Comparison of ENCODE assay signal across 17 cellular contexts in the genomic region with DNA sequence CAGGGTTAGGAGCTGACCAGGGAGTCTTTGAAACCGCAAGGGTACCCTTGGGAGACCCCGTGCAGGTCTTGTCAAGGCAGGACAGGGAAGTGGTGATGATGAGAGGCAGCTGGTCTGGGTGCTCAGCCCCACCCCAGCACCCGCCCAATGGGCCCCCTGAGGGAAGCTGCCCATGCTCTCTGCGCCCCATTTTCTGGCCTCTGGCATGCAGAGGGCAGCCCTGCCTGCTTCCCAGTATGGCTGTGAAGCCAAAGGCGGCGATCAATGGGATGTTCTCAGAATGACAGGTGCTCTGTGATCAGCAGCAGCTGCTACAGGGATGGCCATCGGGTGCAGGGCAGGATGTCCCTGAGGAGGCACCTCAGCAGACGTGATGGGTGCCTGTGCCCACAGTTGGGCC. TPM values are rescaled to one million over a fixed set of nuclear protein-coding genes. Genes with fewer than 3 reads are reported as not detected.
DNase-seq lines count a peak whose midpoint lies in the region; ATAC-seq and TF ChIP-seq lines count a peak whose summit lies in the region.
"Had no signal": no experiment of that assay in that cellular context is flagged by ENCODE, and none has a peak within 500 bp of the region (broad histone marks: within the 10 kb centered on the region; RNA-seq: fewer than 3 reads in every experiment).

No MANE protein-coding gene starts in this region.

- peaks cover 4% of the 10 kb centered on the region for H3K79me2 ChIP-seq in trophoblast cell (ENCODE audit: control insufficient read depth, insufficient read depth, low read length, poor library complexity)

- H3K4ac ChIP-seq in trophoblast cell (ENCODE audit: low read depth, low read length): no peak overlapping the region

- no peak for TF ChIP-seq CTCF in heart right ventricle (IDR thresholded peaks at IDR 0.05)
- TF ChIP-seq CTCF in right atrium auricular region (IDR thresholded peaks at IDR 0.05): no peak
- TF ChIP-seq CTCF in BE2C (IDR thresholded peaks at IDR 0.05; ENCODE audit: low read depth, low read length): no peak

- peak overlapping the region; percentile 13 for H4K91ac ChIP-seq in trophoblast cell (ENCODE audit: low read depth, low read length)

- no peak for ATAC-seq in heart right ventricle
- ATAC-seq: GM23338 had no signal

- H3K14ac ChIP-seq in trophoblast cell (ENCODE audit: low read length): no peak overlapping the region

- H3K27ac ChIP-seq in heart right ventricle (peak overlapping the region in 9 of 10 donors; percentile 26 to 83 (median 77)), right atrium auricular region (no peak overlapping the region), trophoblast cell (ENCODE audit: low read depth, low read length) (no peak overlapping the region)
- H3K27ac ChIP-seq: 22Rv1, HL-60 had no signal

- H3K36me3 ChIP-seq in heart right ventricle (no peaks in the 10 kb centered on the region), right atrium auricular region (no peaks in the 10 kb centered on the region), trophoblast cell (ENCODE audit: control insufficient read depth in 1 of 2, insufficient read depth in 2 of 2, low read length in 2 of 2) (no peaks in the 10 kb centered on the region), BE2C (no peaks in the 10 kb centered on the region)

- 89 to 91% methylated on average over 8 of the region's 8 CpGs for WGBS in heart right ventricle, 2 donors
- no CpG with 5 or more reads among the region's 8 CpGs for WGBS in trophoblast cell (ENCODE audit: extremely low coverage, insufficient coverage, insufficient read length)

- H3K9me3 ChIP-seq in heart right ventricle: peaks cover 0 to 15% (median 4%) of the 10 kb centered on the region in 11 donors
- peaks cover 0 to 6% of the 10 kb centered on the region in 2 donors for H3K9me3 ChIP-seq in right atrium auricular region
- H3K9me3 ChIP-seq in trophoblast cell (ENCODE audit: insufficient read depth, low read depth, low read length): peaks cover 7% of the 10 kb centered on the region
- no peaks in the 10 kb centered on the region for H3K9me3 ChIP-seq in BE2C

- H3K4me1 Mint-ChIP-seq in activated naive CD4-positive, alpha-beta T cell treated with anti-CD3 and anti-CD28 coated beads, Interleukin-2, amount 10 ng/mL, durations not matched to agents 7 days and 5 days: no peaks in the 10 kb centered on the region

- H3K4me3 Mint-ChIP-seq in activated naive CD4-positive, alpha-beta T cell treated with anti-CD3 and anti-CD28 coated beads, Interleukin-2, amount 10 ng/mL, durations not matched to agents 7 days and 5 days: no peak overlapping the region
- H3K4me3 Mint-ChIP-seq: CD4-positive, alpha-beta T cell; GM23338 had no signal

- no peak overlapping the region for H3K4me2 ChIP-seq in trophoblast cell (ENCODE audit: low read length)
- H3K4me2 ChIP-seq: GM23338 had no signal

- H3K9me3 Mint-ChIP-seq in activated naive CD4-positive, alpha-beta T cell treated with anti-CD3 and anti-CD28 coated beads, Interleukin-2, amount 10 ng/mL, durations not matched to agents 7 days and 5 days: peaks cover 22% of the 10 kb centered on the region

- H2AK5ac ChIP-seq in trophoblast cell (ENCODE audit: low read length): no peak overlapping the region

- H3K36me3 Mint-ChIP-seq in activated naive CD4-positive, alpha-beta T cell treated with anti-CD3 and anti-CD28 coated beads, Interleukin-2, amount 10 ng/mL, durations not matched to agents 7 days and 5 days: peaks cover 10% of the 10 kb centered on the region

- H2BK5ac ChIP-seq in trophoblast cell (ENCODE audit: low read depth, low read length, poor library complexity): no peak overlapping the region

- no peak overlapping the region for H2BK120ac ChIP-seq in trophoblast cell (ENCODE audit: insufficient read depth, low read length, poor library complexity)

- CTCF ChIA-PET in activated naive CD4-positive, alpha-beta T cell treated with anti-CD3 and anti-CD28 coated beads, Interleukin-2, amount 10 ng/mL, durations not matched to agents 7 days and 5 days (lab: Charles Lee): no interaction called here

- H3K27me3 Mint-ChIP-seq in activated naive CD4-positive, alpha-beta T cell treated with anti-CD3 and anti-CD28 coated beads, Interleukin-2, amount 10 ng/mL, durations not matched to agents 7 days and 5 days: peaks cover 12% of the 10 kb centered on the region
- H3K27me3 Mint-ChIP-seq: CD4-positive, alpha-beta T cell had no signal

- H3K9ac ChIP-seq in trophoblast cell (ENCODE audit: low read length): no peak overlapping the region

- H3K23ac ChIP-seq in trophoblast cell (ENCODE audit: low read length): no peak overlapping the region

- H3K4me3 ChIP-seq in heart right ventricle: no peak overlapping the region
- no peak overlapping the region for H3K4me3 ChIP-seq in right atrium auricular region
- H3K4me3 ChIP-seq in trophoblast cell (ENCODE audit: low read depth, low read length): no peak overlapping the region
- no peak overlapping the region for H3K4me3 ChIP-seq in BE2C (ENCODE audit: low read depth, low read length)
- H3K4me3 ChIP-seq: GM23338 had no signal

- H2BK12ac ChIP-seq in trophoblast cell (ENCODE audit: low read length): no peak overlapping the region

- H3K18ac ChIP-seq in trophoblast cell (ENCODE audit: low read length): no peak overlapping the region

- no peak overlapping the region for H4K8ac ChIP-seq in trophoblast cell (ENCODE audit: low read depth, low read length)

- DNase-seq in activated naive CD4-positive, alpha-beta T cell treated with anti-CD3 and anti-CD28 coated beads, Interleukin-2, amount 10 ng/mL, durations not matched to agents 7 days and 5 days: no peak
- DNase-seq in activated naive CD4-positive, alpha-beta T cell treated with anti-CD3 and anti-CD28 coated beads, Interleukin-2, amount 50 U/mL, for 16 hours: no peak
- peak in 1 of 2 donors; percentile 7 for DNase-seq in heart right ventricle
- no peak for DNase-seq in right atrium auricular region (ENCODE audit: low spot score)
- DNase-seq in trophoblast cell: no peak
- DNase-seq in NCI-H2196 (lab: John Stamatoyannopoulos, UW; ENCODE audit: unreplicated experiment): no peak
- no peak for DNase-seq in NCI-H187 treated with DMSO at 0.1 percent for 48 hours (lab: John Stamatoyannopoulos, UW)
- DNase-seq in BE2C: no peak
- DNase-seq: C1 segment of cervical spinal cord; CD4-positive, alpha-beta T cell; DMS153; DMS79 treated with DMSO at 0.1 percent for 48 hours; EL; H7 had no signal

- H3K79me1 ChIP-seq in trophoblast cell (ENCODE audit: low read length): peaks cover 28% of the 10 kb centered on the region

- H3K27ac Mint-ChIP-seq in activated naive CD4-positive, alpha-beta T cell treated with anti-CD3 and anti-CD28 coated beads, Interleukin-2, amount 10 ng/mL, durations not matched to agents 7 days and 5 days: peak overlapping the region; percentile 11
- H3K27ac Mint-ChIP-seq: CD4-positive, alpha-beta T cell; GM23338 had no signal

- H3K27me3 ChIP-seq in heart right ventricle (no peaks in the 10 kb centered on the region), right atrium auricular region (no peaks in the 10 kb centered on the region), trophoblast cell (ENCODE audit: insufficient read depth, low read length) (no peaks in the 10 kb centered on the region), BE2C (no peaks in the 10 kb centered on the region)

- intact Hi-C loops in heart right ventricle (cut with DNase I): loop anchor here in 1 of 10 donors (5.0 kb wide), 1 partner anchor 49 kb away; no protein-coding TSS in a partner anchor

- H2AFZ ChIP-seq in trophoblast cell (ENCODE audit: insufficient read depth, low read length, poor library complexity): no peak overlapping the region
- H2AFZ ChIP-seq: GM23338 had no signal

- peaks cover 20 to 62% (median 31%) of the 10 kb centered on the region in 9 donors for H3K4me1 ChIP-seq in heart right ventricle
- H3K4me1 ChIP-seq in right atrium auricular region: peaks cover 0 to 33% of the 10 kb centered on the region in 2 donors
- H3K4me1 ChIP-seq in trophoblast cell (ENCODE audit: control insufficient read depth in 1 of 2, insufficient read depth in 2 of 2, low read length in 2 of 2): peaks cover 28 to 33% of the 10 kb centered on the region in 2 experiments
- no peaks in the 10 kb centered on the region for H3K4me1 ChIP-seq in BE2C

- H4K12ac ChIP-seq in trophoblast cell (ENCODE audit: low read depth, low read length): no peak overlapping the region

RNA-seq across cellular contexts. Expression of gene CDKN1C, which starts 54.7 kb away (rescaled TPM):
- total RNA-seq in heart right ventricle: 10 to 100 TPM; 16.9 to 48.0 (median 25.4) TPM
- polyA plus RNA-seq in heart right ventricle: 10 to 100 TPM; 50.3 to 55.3 TPM
- 10 to 100 TPM; 17.2 to 28.7 TPM for total RNA-seq in right atrium auricular region
- 604 and 638 TPM in 2 replicates for polyA plus RNA-seq in trophoblast cell (2013)
- 3.6 TPM for polyA plus RNA-seq in BE2C (2012; ENCODE audit: insufficient read depth, insufficient read length, low read depth)

Comparison
In these comparisons a context has a peak if more than half of its experiments do, and no peak if none do; other contexts are left out.
1. H3K27ac ChIP-seq: peak in heart right ventricle (9 of 10); none in right atrium auricular region (0 of 2) and trophoblast cell (single experiment).